21 cellular contexts compared by ENCODE assay signal in the genomic region with DNA sequence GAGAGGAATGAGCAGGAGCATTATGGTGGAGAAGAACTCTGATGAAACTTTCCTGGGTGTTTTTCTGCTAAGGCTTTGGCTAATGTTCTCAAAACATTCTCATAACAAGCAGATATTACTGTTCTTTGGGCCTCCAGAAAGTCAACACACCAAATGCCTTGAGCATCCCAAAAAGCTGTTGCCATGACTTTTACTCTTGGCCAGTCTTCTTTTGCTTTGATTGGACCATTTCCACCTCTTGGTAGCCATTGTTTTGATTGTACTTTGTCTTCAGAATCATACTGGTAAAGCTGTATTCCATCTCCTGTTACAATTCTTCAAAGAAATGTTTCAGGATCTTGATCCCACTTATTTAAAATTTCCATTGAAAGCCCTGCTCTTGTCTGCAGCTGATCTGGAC.
"Had no signal": no experiment of that assay in that cellular context is flagged by ENCODE, and none has a peak within 500 bp of the region (broad histone marks: within the 10 kb centered on the region; RNA-seq: fewer than 3 reads in every experiment).

No MANE protein-coding gene starts in this region.

- H3K4me3 ChIP-seq: SK-N-MC had no signal

- H3K27ac ChIP-seq: SK-N-MC, VCaP had no signal

- DNase-seq: activated CD4-positive, alpha-beta memory T cell treated with anti-CD3 and anti-CD28 coated beads, Interleukin-2, amount 10 ng/mL, durations not matched to agents 7 days and 5 days; activated CD4-positive, alpha-beta T cell treated with anti-CD3 and anti-CD28 coated beads, Interleukin-2, amount 50 U/mL, for 1 hour; activated CD4-positive, CD25-positive, alpha-beta regulatory T cell; activated gamma-delta T cell treated with Interleukin-2 at 50 U/mL for 16 hours; activated naive CD4-positive, alpha-beta T cell treated with anti-CD3 and anti-CD28 coated beads, Interleukin-2, amount 50 U/mL, for 16 hours; activated T-cell treated with anti-CD3 and anti-CD28 coated beads, Interleukin-2, amount 50 U/mL, for 72 hours; aorta; MM.1S; NCI-H1105; NCI-H1436; NCI-H1694 treated with DMSO at 0.1 percent for 48 hours; NCI-H2029 treated with DMSO at 0.1 percent for 48 hours; NCI-H345; NCI-H510A; NCI-H69; NK-92 treated with Interleukin-12 subunit alpha and Interleukin-12 subunit beta, amount 100 ng/mL, for 24 hours; OCI-M1; RPMI8226; T-cell had no signal
